In the genomic region with DNA sequence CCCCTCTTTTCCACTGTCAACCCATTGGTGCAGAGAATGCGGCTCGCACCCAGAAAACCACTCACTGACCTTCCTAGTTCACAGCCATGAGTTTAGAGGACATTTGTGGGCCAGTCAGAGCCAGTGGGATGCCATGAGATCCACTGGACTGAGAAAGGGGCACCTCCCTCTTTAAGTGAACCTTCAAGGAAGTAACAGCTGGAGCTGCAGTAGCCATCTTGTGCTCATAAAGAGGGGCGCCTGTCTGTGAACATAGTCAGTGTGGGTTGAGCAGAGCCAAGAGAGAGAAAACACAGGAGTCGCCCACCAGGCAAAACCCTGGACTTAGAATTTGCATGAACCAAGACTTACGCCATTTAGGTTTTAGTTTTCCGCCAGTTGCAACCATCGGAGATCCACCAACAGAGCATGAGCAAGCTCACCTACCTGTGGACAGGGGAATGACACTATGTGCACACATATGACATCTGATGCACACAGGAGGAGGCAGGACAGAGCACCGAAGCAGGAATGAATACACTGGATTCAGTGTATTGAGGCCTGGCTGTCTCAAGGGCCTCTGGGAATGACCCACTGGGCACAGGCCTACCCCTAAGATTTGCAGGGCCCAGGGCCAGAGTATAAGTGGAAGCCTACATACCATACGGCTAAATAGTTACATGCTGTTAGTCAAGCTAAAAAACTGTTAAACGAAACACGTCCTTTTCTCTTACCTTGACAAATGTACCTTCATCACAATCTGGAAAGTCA, we compare ENCODE assay signal across 18 cellular contexts.
"Had no signal": no experiment of that assay in that cellular context is flagged by ENCODE, and none has a peak within 500 bp of the region (broad histone marks: within the 10 kb centered on the region; RNA-seq: fewer than 3 reads in every experiment).

No MANE protein-coding gene starts in this region.

- DNase-seq: activated CD4-positive, alpha-beta T cell treated with anti-CD3 and anti-CD28 coated beads for 1 hour; activated CD4-positive, alpha-beta T cell treated with anti-CD3 and anti-CD28 coated beads, Interleukin-2, amount 50 U/mL, for 4 hours; activated naive CD4-positive, alpha-beta T cell; anterior cingulate cortex; brain microvascular endothelial cell; left colon; mammary epithelial cell; retina; stimulated activated CD4-positive, alpha-beta T cell treated with anti-CD3 and anti-CD28 coated beads, Interleukin-4, amount 100 ng/mL, for 24 hours; stimulated activated naive CD4-positive, alpha-beta T cell; transverse colon had no signal

- H3K4me1 ChIP-seq: gastroesophageal sphincter, parathyroid adenoma, transverse colon had no signal

- H3K27ac Mint-ChIP-seq: activated T-helper 1 cell treated with anti-CD3 and anti-CD28 coated beads, Interleukin-12 subunit alpha, Interleukin-12 subunit beta, Interleukin-2, Interleukin-4 antibody, amounts not matched to agents 30 ng/mL and 10 ng/mL and 1 ng/mL, durations not matched to agents 14 hours and 24 hours and 36 hours; dendritic cell treated with granulocyte-macrophage colony-stimulating factor and Interleukin-4, amounts not matched to agents 40 ng/mL and 50 ng/mL, for 4 days; naive thymus-derived CD4-positive, alpha-beta T cell had no signal

- H3K9me3 ChIP-seq: gastroesophageal sphincter, transverse colon had no signal

- H3K27ac ChIP-seq: brain microvascular endothelial cell, gastroesophageal sphincter, parathyroid adenoma, transverse colon, VCaP had no signal

- H3K9me3 Mint-ChIP-seq: activated T-helper 1 cell treated with anti-CD3 and anti-CD28 coated beads, Interleukin-12 subunit alpha, Interleukin-12 subunit beta, Interleukin-2, Interleukin-4 antibody, amounts not matched to agents 30 ng/mL and 10 ng/mL and 1 ng/mL, durations not matched to agents 14 hours and 24 hours and 36 hours; central memory CD8-positive, alpha-beta T cell; dendritic cell treated with granulocyte-macrophage colony-stimulating factor and Interleukin-4, amounts not matched to agents 40 ng/mL and 50 ng/mL, for 4 days; naive thymus-derived CD4-positive, alpha-beta T cell had no signal

- H3K27me3 ChIP-seq: brain microvascular endothelial cell had no signal

- H3K79me2 ChIP-seq: parathyroid adenoma had no signal

- H2AFZ ChIP-seq: parathyroid adenoma had no signal

- H3K4me3 Mint-ChIP-seq: activated T-helper 1 cell treated with anti-CD3 and anti-CD28 coated beads, Interleukin-12 subunit alpha, Interleukin-12 subunit beta, Interleukin-2, Interleukin-4 antibody, amounts not matched to agents 30 ng/mL and 10 ng/mL and 1 ng/mL, durations not matched to agents 14 hours and 24 hours and 36 hours; central memory CD8-positive, alpha-beta T cell; dendritic cell treated with granulocyte-macrophage colony-stimulating factor and Interleukin-4, amounts not matched to agents 40 ng/mL and 50 ng/mL, for 4 days; naive thymus-derived CD4-positive, alpha-beta T cell had no signal

- H3K36me3 Mint-ChIP-seq: naive thymus-derived CD4-positive, alpha-beta T cell had no signal

- H3K36me3 ChIP-seq: brain microvascular endothelial cell, gastroesophageal sphincter, transverse colon had no signal

- H3K4me3 ChIP-seq: gastroesophageal sphincter, transverse colon had no signal

- H3K9ac ChIP-seq: parathyroid adenoma had no signal

- H3K4me1 Mint-ChIP-seq: central memory CD8-positive, alpha-beta T cell; naive thymus-derived CD4-positive, alpha-beta T cell had no signal
